Comparison of ENCODE assay signal across 1 cellular context in genomic region chr14:105025429-105025828, GRCh38.
TF ChIP-seq lines count a peak whose summit lies in the region.

No MANE protein-coding gene starts in this region.

TF ChIP-seq in GM12878, 131 proteins besides CTCF, POLR2A, EP300 and RAD21:
- no peak for TF ChIP-seq ESRRA (IDR thresholded peaks at IDR 0.05; ENCODE audit: low read length)
- TF ChIP-seq HDGF (IDR thresholded peaks at IDR 0.05): 0 out of 2 replicates have a peak, but pooled peaks have one; percentile 22
- no peak for TF ChIP-seq NR2C1 (IDR thresholded peaks at IDR 0.05)
